ENCODE assay signal across 1 cellular context in genomic region chr6:21201673-21202430, GRCh38.
TF ChIP-seq lines count a peak whose summit lies in the region.

No MANE protein-coding gene starts in this region.

TF ChIP-seq in HEK293, 187 proteins besides CTCF, POLR2A, EP300 and RAD21 (continued from another document and continues in another):
- TF ChIP-seq ZNF549 (tag by site-specific recombination; IDR thresholded peaks at IDR 0.05), result no peak
- no peak for TF ChIP-seq ZNF157 (tag by site-specific recombination; IDR thresholded peaks at IDR 0.05)
- no peak for TF ChIP-seq MYNN (tag by site-specific recombination; IDR thresholded peaks at IDR 0.05; ENCODE audit: borderline replicate concordance)
- TF ChIP-seq ZNF433 (tag by site-specific recombination; IDR thresholded peaks at IDR 0.05; ENCODE audit: low read depth), result no peak
- no peak for TF ChIP-seq ZNF221 (tag by site-specific recombination; IDR thresholded peaks at IDR 0.05; ENCODE audit: borderline replicate concordance)
- no peak for TF ChIP-seq RBAK (tag by site-specific recombination; IDR thresholded peaks at IDR 0.05)
- peak; percentile 80 for TF ChIP-seq TCF7L2 (IDR thresholded peaks at IDR 0.05; ENCODE audit: borderline replicate concordance, low read depth, low read length)
- TF ChIP-seq ZNF155 (tag by site-specific recombination; IDR thresholded peaks at IDR 0.05), result no peak
- no peak for TF ChIP-seq ZNF449 (tag by site-specific recombination; IDR thresholded peaks at IDR 0.05)
- TF ChIP-seq ZNF24 (tag by site-specific recombination; IDR thresholded peaks at IDR 0.05), result peak; percentile 67; the same call in 1 of the 2 replicates
- no peak for TF ChIP-seq ZNF529 (tag by site-specific recombination; IDR thresholded peaks at IDR 0.05; ENCODE audit: insufficient replicate concordance)
- TF ChIP-seq ZSCAN4 (tag by site-specific recombination; IDR thresholded peaks at IDR 0.05), result peak; percentile 17; the same call in 1 of the 2 replicates
- TF ChIP-seq GLIS2 (tag by site-specific recombination; IDR thresholded peaks at IDR 0.05), result no peak
- TF ChIP-seq ZNF843 (tag by site-specific recombination; IDR thresholded peaks at IDR 0.05), result peak; percentile 96
- TF ChIP-seq ZNF513 (tag by site-specific recombination; IDR thresholded peaks at IDR 0.05), result no peak
- no peak for TF ChIP-seq ZNF548 (tag by site-specific recombination; IDR thresholded peaks at IDR 0.05)
- TF ChIP-seq ZNF488 (tag by site-specific recombination; IDR thresholded peaks at IDR 0.05), result no peak
- TF ChIP-seq ZNF555 (tag by site-specific recombination; conservative IDR thresholded peaks at IDR 0.05), result no peak
- TF ChIP-seq TRIM28 (IDR thresholded peaks at IDR 0.05; ENCODE audit: borderline replicate concordance, low read length), result peak; percentile 65; the same call in 1 of the 2 replicates
- no peak for TF ChIP-seq ZNF398 (tag by site-specific recombination; IDR thresholded peaks at IDR 0.05)
- no peak for TF ChIP-seq ZFP3 (tag by site-specific recombination; IDR thresholded peaks at IDR 0.05; ENCODE audit: low read depth)
- TF ChIP-seq ZNF658 (tag by site-specific recombination; IDR thresholded peaks at IDR 0.05), result no peak
- no peak for TF ChIP-seq ELK4 (IDR thresholded peaks at IDR 0.05; ENCODE audit: borderline replicate concordance, low read depth, low read length)
- no peak for TF ChIP-seq KLF17 (tag by site-specific recombination; IDR thresholded peaks at IDR 0.05)
- TF ChIP-seq ZNF19 (tag by site-specific recombination; IDR thresholded peaks at IDR 0.05; ENCODE audit: low read depth), result no peak
- TF ChIP-seq REST (tag by site-specific recombination; IDR thresholded peaks at IDR 0.05), result no peak
- TF ChIP-seq HIC1 (tag by site-specific recombination; IDR thresholded peaks at IDR 0.05), result peak; percentile 64; the same call in 1 of the 2 replicates
- TF ChIP-seq ZNF692 (tag by site-specific recombination; IDR thresholded peaks at IDR 0.05), result 0 out of 2 replicates have a peak, but pooled peaks have one; percentile 25
- no peak for TF ChIP-seq ZFP41 (tag by site-specific recombination; IDR thresholded peaks at IDR 0.05; ENCODE audit: borderline replicate concordance)
- TF ChIP-seq ZNF580 (tag by site-specific recombination; IDR thresholded peaks at IDR 0.05), result 0 out of 2 replicates have a peak, but pooled peaks have one; percentile 15
- peak; percentile 86 for TF ChIP-seq ZEB2 (tag by site-specific recombination; IDR thresholded peaks at IDR 0.05)
- TF ChIP-seq ZBTB6 (tag by site-specific recombination; IDR thresholded peaks at IDR 0.05), result peak; percentile 76
- no peak for TF ChIP-seq ZNF350 (tag by site-specific recombination; IDR thresholded peaks at IDR 0.05)
- peak; percentile 31; the same call in 1 of the 2 replicates for TF ChIP-seq ZNF660 (tag by site-specific recombination; IDR thresholded peaks at IDR 0.05)
- TF ChIP-seq SP7 (tag by site-specific recombination; IDR thresholded peaks at IDR 0.05), result peak; percentile 73
- no peak for TF ChIP-seq PRDM1 (tag by site-specific recombination; IDR thresholded peaks at IDR 0.05)
- 0 out of 2 replicates have a peak, but pooled peaks have one; percentile 64 for TF ChIP-seq ZNF184 (tag by site-specific recombination; IDR thresholded peaks at IDR 0.05)
- TF ChIP-seq ZNF292 (tag by site-specific recombination; IDR thresholded peaks at IDR 0.05; ENCODE audit: borderline replicate concordance, low read depth), result no peak
- TF ChIP-seq KLF9 (tag by site-specific recombination; IDR thresholded peaks at IDR 0.05; ENCODE audit: low read depth), result no peak
- TF ChIP-seq ZNF510 (tag by site-specific recombination; IDR thresholded peaks at IDR 0.05; ENCODE audit: insufficient replicate concordance), result peak; percentile 9
